ENCODE assay signal across 7 cellular contexts in genomic region chr15:30376375-30377081, GRCh38. TPM values are rescaled to one million over a fixed set of nuclear protein-coding genes. Genes with fewer than 3 reads are reported as not detected.
"Had no signal": no experiment of that assay in that cellular context is flagged by ENCODE, and none has a peak within 500 bp of the region (broad histone marks: within the 10 kb centered on the region; RNA-seq: fewer than 3 reads in every experiment).

No MANE protein-coding gene starts in this region.

RNA-seq across cellular contexts. Expression of gene CHRFAM7A, which starts 16.8 kb away (rescaled TPM):
- total RNA-seq: activated B cell treated with CpG ODN at 0.5 μM for 24 hours; activated CD4-positive, alpha-beta T cell treated with anti-CD3 and anti-CD28 coated beads, Interleukin-2, amount 10 ng/mL, durations not matched to agents 24 days and 14 days; activated naive CD4-positive, alpha-beta T cell treated with anti-CD3 and anti-CD28 coated beads for 36 hours; activated T-helper 1 cell treated with anti-CD3 and anti-CD28 coated beads, Interleukin-12 subunit alpha, Interleukin-12 subunit beta, Interleukin-2, Interleukin-4 antibody, amounts not matched to agents 30 ng/mL and 10 ng/mL and 1 ng/mL, durations not matched to agents 14 hours and 24 hours and 36 hours; activated T-helper 17 cell treated with anti-CD3 and anti-CD28 coated beads, Interleukin-2, amount 50 U/mL, for 72 hours; T-helper 17 cell had no signal

RNA-seq across cellular contexts. Expression of gene GOLGA8R, which starts 37.5 kb away (rescaled TPM):
- total RNA-seq: ascending aorta had no signal
